Comparison of ENCODE assay signal across 19 cellular contexts in genomic region chrX:50648151-50648550, GRCh38.
DNase-seq lines count a peak whose midpoint lies in the region; ATAC-seq and TF ChIP-seq lines count a peak whose summit lies in the region.
"Had no signal": no experiment of that assay in that cellular context is flagged by ENCODE, and none has a peak within 500 bp of the region (broad histone marks: within the 10 kb centered on the region; RNA-seq: fewer than 3 reads in every experiment).

No MANE protein-coding gene starts in this region.

- peak; percentile 41 for DNase-seq in HT1080 (ENCODE audit: low read depth)
- no peak for DNase-seq in RWPE2 (ENCODE audit: low spot score)
- peak; percentile 67 for DNase-seq in epithelial cell of esophagus (ENCODE audit: low read depth)
- DNase-seq in renal cortical epithelial cell (ENCODE audit: low read depth): peak; percentile 47
- DNase-seq in SW 1271 (lab: John Stamatoyannopoulos, UW): no peak
- no peak for DNase-seq in progenitor cell of endocrine pancreas (ENCODE audit: low spot score, unreplicated experiment)
- DNase-seq in AML-193 (lab: John Stamatoyannopoulos, UW): no peak
- DNase-seq: Calu3; CD8-positive, alpha-beta T cell; GF-D8; HCEC 1CT; NCI-H1105 treated with DMSO at 0.1 percent for 48 hours; NCI-H1694; NCI-H2081 treated with DMSO at 0.1 percent for 48 hours; NCI-H510A; NCI-H748 treated with DMSO at 0.1 percent for 48 hours; OCI-M1; SJCRH30 had no signal

- no peaks in the 10 kb centered on the region for H3K9me3 ChIP-seq in RWPE2 (ENCODE audit: severe bottlenecking)
- H3K9me3 ChIP-seq: BLaER1 treated with 17β-estradiol and CSF1 and Interleukin-3, amounts not matched to agents 10 nM and 100 nM; SJCRH30 had no signal

- H3K36me3 Mint-ChIP-seq in progenitor cell of endocrine pancreas (ENCODE audit: insufficient read depth): no peaks in the 10 kb centered on the region
- H3K36me3 Mint-ChIP-seq: CD8-positive, alpha-beta T cell had no signal

- peaks cover 6% of the 10 kb centered on the region for H3K4me1 Mint-ChIP-seq in progenitor cell of endocrine pancreas (ENCODE audit: low read depth)

- ATAC-seq in RWPE2 (ENCODE audit: low read depth): peak; percentile 88
- ATAC-seq: CD8-positive, alpha-beta T cell had no signal

- H3K4me3 ChIP-seq in RWPE2 (ENCODE audit: severe bottlenecking): no peak overlapping the region
- H3K4me3 ChIP-seq in epithelial cell of esophagus (ENCODE audit: low read length): no peak overlapping the region
- H3K4me3 ChIP-seq: BLaER1 treated with 17β-estradiol and CSF1 and Interleukin-3, amounts not matched to agents 10 nM and 100 nM; SJCRH30 had no signal

- no peaks in the 10 kb centered on the region for H3K27me3 Mint-ChIP-seq in progenitor cell of endocrine pancreas

- peak overlapping the region; percentile 31 for H3K27ac ChIP-seq in RWPE2 (ENCODE audit: poor library complexity, severe bottlenecking)
- H3K27ac ChIP-seq: BLaER1 treated with 17β-estradiol and CSF1 and Interleukin-3, amounts not matched to agents 10 nM and 100 nM; SJCRH30 had no signal

- no peak overlapping the region for H3K27ac Mint-ChIP-seq in progenitor cell of endocrine pancreas
- H3K27ac Mint-ChIP-seq: CD8-positive, alpha-beta T cell had no signal

- no peak overlapping the region for H3K4me3 Mint-ChIP-seq in progenitor cell of endocrine pancreas (ENCODE audit: low read depth)
- H3K4me3 Mint-ChIP-seq: CD8-positive, alpha-beta T cell had no signal

- TF ChIP-seq CTCF in RWPE2 (IDR thresholded peaks at IDR 0.05; ENCODE audit: poor library complexity, severe bottlenecking) (no peak), epithelial cell of esophagus (IDR thresholded peaks at IDR 0.05; ENCODE audit: insufficient read depth, low read depth, low read length, missing control alignments) (no peak), progenitor cell of endocrine pancreas (IDR thresholded peaks at IDR 0.05; ENCODE audit: unreplicated experiment) (no peak)

- H3K4me1 ChIP-seq in RWPE2 (ENCODE audit: insufficient read depth, poor library complexity, severe bottlenecking): peaks cover 6% of the 10 kb centered on the region
- H3K4me1 ChIP-seq: BLaER1 treated with 17β-estradiol and CSF1 and Interleukin-3, amounts not matched to agents 10 nM and 100 nM; SJCRH30 had no signal

- H3K9me3 Mint-ChIP-seq in progenitor cell of endocrine pancreas (ENCODE audit: low read depth): peaks cover 9% of the 10 kb centered on the region
- H3K9me3 Mint-ChIP-seq: CD8-positive, alpha-beta T cell had no signal

- H3K36me3 ChIP-seq in RWPE2 (ENCODE audit: low read depth): no peaks in the 10 kb centered on the region
- H3K36me3 ChIP-seq: BLaER1 treated with 17β-estradiol and CSF1 and Interleukin-3, amounts not matched to agents 10 nM and 100 nM; SJCRH30 had no signal

- no peaks in the 10 kb centered on the region for H3K27me3 ChIP-seq in RWPE2 (ENCODE audit: insufficient read depth, poor library complexity, severe bottlenecking)
- H3K27me3 ChIP-seq: SJCRH30 had no signal

Comparison
In these comparisons a context has a peak if more than half of its experiments do, and no peak if none do; other contexts are left out.
1. DNase-seq: peak in HT1080 (single experiment), epithelial cell of esophagus (single experiment) and renal cortical epithelial cell (single experiment); none in RWPE2 (single experiment), SW 1271 (0 of 2), progenitor cell of endocrine pancreas (single experiment) and AML-193 (0 of 2).